8 cellular contexts compared by ENCODE assay signal in genomic region chr1:145961109-145961424, GRCh38. TPM values are rescaled to one million over a fixed set of nuclear protein-coding genes. Genes with fewer than 3 reads are reported as not detected.
DNase-seq lines count a peak whose midpoint lies in the region; TF ChIP-seq lines count a peak whose summit lies in the region.

No MANE protein-coding gene starts in this region.

- CTCF ChIA-PET in A673 (lab: Charles Lee), result interaction anchor here (0.5 kb wide), 2 partner anchors 48 to 52 kb away, joined by 3 read pairs; no protein-coding TSS in a partner anchor
- CTCF ChIA-PET in GM10248 (lab: Yijun Ruan, JAX), result interaction anchor here (1.0 kb wide), 1 partner anchor 9 kb away, joined by 3 read pairs; no protein-coding TSS in a partner anchor

- peak overlapping the region; percentile 70 for H3K27ac ChIP-seq in A673 (ENCODE audit: low read depth, low read length, poor library complexity, severe bottlenecking)
- no peak overlapping the region for H3K27ac ChIP-seq in HUES64 (ENCODE audit: low read depth, low read length)

- H3K27me3 ChIP-seq in A673 (replicated peaks; ENCODE audit: insufficient read depth, low read depth, low read length, poor library complexity) (no peaks in the 10 kb centered on the region), HUES64 (ENCODE audit: insufficient read depth, low read length) (peaks cover 77% of the 10 kb centered on the region), mucosa of stomach (ENCODE audit: control insufficient read depth, insufficient read depth, low read length) (peaks cover 34% of the 10 kb centered on the region)

- in situ Hi-C loops in GM13977 (cut with MboI; ENCODE audit: low pct_unique_long_range_greater_than_20kb, low sequenced_read_pairs, unreplicated experiment), result no loop called here

- H3K9me3 ChIP-seq in A673 (ENCODE audit: low read depth, low read length, poor library complexity, severe bottlenecking), result no peaks in the 10 kb centered on the region
- H3K9me3 ChIP-seq in HUES64 (ENCODE audit: insufficient read depth, low read depth, low read length), result no peaks in the 10 kb centered on the region
- no peaks in the 10 kb centered on the region for H3K9me3 ChIP-seq in mucosa of stomach (ENCODE audit: control insufficient read depth, low read length)

- POLR2A ChIA-PET in A673 (lab: Charles Lee; ENCODE audit: low non-redundant PET) (interaction anchor here (0.5 kb wide), 1 partner anchor 77 kb away, joined by 15 read pairs; no protein-coding TSS in a partner anchor), GM10248 (lab: Yijun Ruan, JAX) (interaction anchor here (0.5 kb wide), 1 partner anchor 102 kb away, joined by 9 read pairs; the partner anchor contains the start of gene PIAS3)

- peak overlapping the region; percentile 71 for H3K4me3 ChIP-seq in A673 (ENCODE audit: low read depth, low read length, poor library complexity, severe bottlenecking)
- peak overlapping the region; percentile 92 for H3K4me3 ChIP-seq in HUES64 (ENCODE audit: low read length)
- H3K4me3 ChIP-seq in choroid plexus epithelial cell (ENCODE audit: low read depth, low read length), result peak overlapping the region; percentile 74
- peak overlapping the region; percentile 52 for H3K4me3 ChIP-seq in mucosa of stomach (ENCODE audit: low read length)

- no peak overlapping the region for H3K9ac ChIP-seq in HUES64 (ENCODE audit: low read depth, low read length)
- H3K9ac ChIP-seq in mucosa of stomach (ENCODE audit: low read length), result peak overlapping the region; percentile 51

- TF ChIP-seq CTCF in A673 (conservative IDR thresholded peaks at IDR 0.05; ENCODE audit: low read depth, low read length) (no peak), choroid plexus epithelial cell (conservative IDR thresholded peaks at IDR 0.05; ENCODE audit: low read depth, low read length) (no peak), GM10248 (IDR thresholded peaks at IDR 0.05; ENCODE audit: control extremely low read depth, extremely low read depth, low read depth, missing control alignments) (no peak), GM13977 (IDR thresholded peaks at IDR 0.05; ENCODE audit: extremely low read depth, insufficient read depth, missing control alignments) (no peak)

- DNase-seq in A673 (ENCODE audit: low spot score) (no peak), choroid plexus epithelial cell (ENCODE audit: low read depth) (no peak), GM10248 (ENCODE audit: extremely low spot score) (no peak), GM13977 (ENCODE audit: low spot score) (no peak)
- no peak for DNase-seq in activated CD8-positive, alpha-beta memory T cell treated with anti-CD3 and anti-CD28 coated beads, Interleukin-2, amount 50 U/mL, for 4 hours
- no peak for DNase-seq in stimulated activated CD4-positive, alpha-beta T cell treated with anti-CD3 and anti-CD28 coated beads, Interleukin-2, amount 100 ng/mL, for 48 hours

- peaks cover 38% of the 10 kb centered on the region for H3K4me1 ChIP-seq in A673 (ENCODE audit: insufficient read depth, low read length, poor library complexity, severe bottlenecking)
- H3K4me1 ChIP-seq in HUES64 (ENCODE audit: insufficient read depth, low read length), result peaks cover 22% of the 10 kb centered on the region
- peaks cover 41% of the 10 kb centered on the region for H3K4me1 ChIP-seq in mucosa of stomach (ENCODE audit: control insufficient read depth, insufficient read depth, low read length)

- no TSS peak for BruUV-seq in A673 (replicated peaks; lab: Mats Ljungman, UMichigan)

- intact Hi-C loops in A673 (cut with micrococcal nuclease; ENCODE audit: unreplicated experiment), result loop anchor here (5.0 kb wide), 1 partner anchor 34 kb away; the partner anchor contains the start of gene RBM8A

- under 1% methylated on average over 22 of the region's 22 CpGs for WGBS in HUES64

- H3K36me3 ChIP-seq in A673 (ENCODE audit: insufficient read depth, low read length, poor library complexity, severe bottlenecking) (no peaks in the 10 kb centered on the region), HUES64 (ENCODE audit: insufficient read depth, low read length) (no peaks in the 10 kb centered on the region), mucosa of stomach (ENCODE audit: control insufficient read depth, insufficient read depth, low read length) (no peaks in the 10 kb centered on the region)

RNA-seq across cellular contexts. Expression of gene LIX1L, which starts 3.2 kb away (rescaled TPM):
- 39.6 and 40.1 TPM in 2 replicates for total RNA-seq in A673 (2021)
- polyA plus RNA-seq in HUES64 (2013, experiment 1 of 2), result 5.9 TPM
- 8.3 TPM for polyA plus RNA-seq in HUES64 (2013, experiment 2 of 2)

RNA-seq across cellular contexts. Expression of gene ANKRD34A, which starts 3.3 kb away (rescaled TPM):
- 1.6 and 2.2 TPM in 2 replicates for total RNA-seq in A673 (2021)
- 0.15 TPM for polyA plus RNA-seq in HUES64 (2013, experiment 1 of 2)
- 0.25 TPM for polyA plus RNA-seq in HUES64 (2013, experiment 2 of 2)

RNA-seq across cellular contexts. Expression of gene POLR3GL, which starts 3.4 kb away (rescaled TPM):
- 8.5 and 11.6 TPM in 2 replicates for total RNA-seq in A673 (2021)
- 6.5 TPM for polyA plus RNA-seq in HUES64 (2013, experiment 1 of 2)
- 10.1 TPM for polyA plus RNA-seq in HUES64 (2013, experiment 2 of 2)

RNA-seq across cellular contexts. Expression of gene RBM8A, which starts 33.8 kb away (rescaled TPM):
- total RNA-seq in A673 (2021), result 255 and 276 TPM in 2 replicates
- 184 TPM for polyA plus RNA-seq in HUES64 (2013, experiment 1 of 2)
- 175 TPM for polyA plus RNA-seq in HUES64 (2013, experiment 2 of 2)

RNA-seq across cellular contexts. Expression of gene TXNIP, which starts 35.3 kb away (rescaled TPM):
- total RNA-seq in A673 (2021), result 27.3 and 36.4 TPM in 2 replicates
- 10.9 TPM for polyA plus RNA-seq in HUES64 (2013, experiment 1 of 2)
- 24.1 TPM for polyA plus RNA-seq in HUES64 (2013, experiment 2 of 2)
